Comparison of ENCODE assay signal across 1 cellular context in genomic region chr3:42979044-42979962, GRCh38.
TF ChIP-seq lines count a peak whose summit lies in the region.

GASK1A (plus strand) TSS chr3:42979311; CDS start chr3:42979643, 332 bp downstream.

TF ChIP-seq in GM23338, 12 proteins besides CTCF, POLR2A, EP300 and RAD21 (continued from another document):
- TF ChIP-seq, protein P1, sequence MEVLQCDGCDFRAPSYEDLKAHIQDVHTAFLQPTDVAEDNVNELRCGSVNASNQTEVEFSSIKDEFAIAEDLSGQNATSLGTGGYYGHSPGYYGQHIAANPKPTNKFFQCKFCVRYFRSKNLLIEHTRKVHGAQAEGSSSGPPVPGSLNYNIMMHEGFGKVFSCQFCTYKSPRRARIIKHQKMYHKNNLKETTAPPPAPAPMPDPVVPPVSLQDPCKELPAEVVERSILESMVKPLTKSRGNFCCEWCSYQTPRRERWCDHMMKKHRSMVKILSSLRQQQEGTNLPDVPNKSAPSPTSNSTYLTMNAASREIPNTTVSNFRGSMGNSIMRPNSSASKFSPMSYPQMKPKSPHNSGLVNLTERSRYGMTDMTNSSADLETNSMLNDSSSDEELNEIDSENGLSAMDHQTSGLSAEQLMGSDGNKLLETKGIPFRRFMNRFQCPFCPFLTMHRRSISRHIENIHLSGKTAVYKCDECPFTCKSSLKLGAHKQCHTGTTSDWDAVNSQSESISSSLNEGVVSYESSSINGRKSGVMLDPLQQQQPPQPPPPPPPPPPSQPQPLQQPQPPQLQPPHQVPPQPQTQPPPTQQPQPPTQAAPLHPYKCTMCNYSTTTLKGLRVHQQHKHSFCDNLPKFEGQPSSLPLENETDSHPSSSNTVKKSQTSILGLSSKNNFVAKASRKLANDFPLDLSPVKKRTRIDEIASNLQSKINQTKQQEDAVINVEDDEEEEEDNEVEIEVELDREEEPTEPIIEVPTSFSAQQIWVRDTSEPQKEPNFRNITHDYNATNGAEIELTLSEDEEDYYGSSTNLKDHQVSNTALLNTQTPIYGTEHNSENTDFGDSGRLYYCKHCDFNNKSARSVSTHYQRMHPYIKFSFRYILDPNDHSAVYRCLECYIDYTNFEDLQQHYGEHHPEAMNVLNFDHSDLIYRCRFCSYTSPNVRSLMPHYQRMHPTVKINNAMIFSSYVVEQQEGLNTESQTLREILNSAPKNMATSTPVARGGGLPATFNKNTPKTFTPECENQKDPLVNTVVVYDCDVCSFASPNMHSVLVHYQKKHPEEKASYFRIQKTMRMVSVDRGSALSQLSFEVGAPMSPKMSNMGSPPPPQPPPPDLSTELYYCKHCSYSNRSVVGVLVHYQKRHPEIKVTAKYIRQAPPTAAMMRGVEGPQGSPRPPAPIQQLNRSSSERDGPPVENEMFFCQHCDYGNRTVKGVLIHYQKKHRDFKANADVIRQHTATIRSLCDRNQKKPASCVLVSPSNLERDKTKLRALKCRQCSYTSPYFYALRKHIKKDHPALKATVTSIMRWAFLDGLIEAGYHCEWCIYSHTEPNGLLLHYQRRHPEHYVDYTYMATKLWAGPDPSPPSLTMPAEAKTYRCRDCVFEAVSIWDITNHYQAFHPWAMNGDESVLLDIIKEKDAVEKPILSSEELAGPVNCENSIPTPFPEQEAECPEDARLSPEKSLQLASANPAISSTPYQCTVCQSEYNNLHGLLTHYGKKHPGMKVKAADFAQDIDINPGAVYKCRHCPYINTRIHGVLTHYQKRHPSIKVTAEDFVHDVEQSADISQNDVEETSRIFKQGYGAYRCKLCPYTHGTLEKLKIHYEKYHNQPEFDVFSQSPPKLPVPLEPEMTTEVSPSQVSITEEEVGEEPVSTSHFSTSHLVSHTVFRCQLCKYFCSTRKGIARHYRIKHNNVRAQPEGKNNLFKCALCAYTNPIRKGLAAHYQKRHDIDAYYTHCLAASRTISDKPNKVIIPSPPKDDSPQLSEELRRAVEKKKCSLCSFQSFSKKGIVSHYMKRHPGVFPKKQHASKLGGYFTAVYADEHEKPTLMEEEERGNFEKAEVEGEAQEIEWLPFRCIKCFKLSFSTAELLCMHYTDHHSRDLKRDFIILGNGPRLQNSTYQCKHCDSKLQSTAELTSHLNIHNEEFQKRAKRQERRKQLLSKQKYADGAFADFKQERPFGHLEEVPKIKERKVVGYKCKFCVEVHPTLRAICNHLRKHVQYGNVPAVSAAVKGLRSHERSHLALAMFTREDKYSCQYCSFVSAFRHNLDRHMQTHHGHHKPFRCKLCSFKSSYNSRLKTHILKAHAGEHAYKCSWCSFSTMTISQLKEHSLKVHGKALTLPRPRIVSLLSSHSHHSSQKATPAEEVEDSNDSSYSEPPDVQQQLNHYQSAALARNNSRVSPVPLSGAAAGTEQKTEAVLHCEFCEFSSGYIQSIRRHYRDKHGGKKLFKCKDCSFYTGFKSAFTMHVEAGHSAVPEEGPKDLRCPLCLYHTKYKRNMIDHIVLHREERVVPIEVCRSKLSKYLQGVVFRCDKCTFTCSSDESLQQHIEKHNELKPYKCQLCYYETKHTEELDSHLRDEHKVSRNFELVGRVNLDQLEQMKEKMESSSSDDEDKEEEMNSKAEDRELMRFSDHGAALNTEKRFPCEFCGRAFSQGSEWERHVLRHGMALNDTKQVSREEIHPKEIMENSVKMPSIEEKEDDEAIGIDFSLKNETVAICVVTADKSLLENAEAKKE (CRISPR knock-in tag; IDR thresholded peaks at IDR 0.05), result peak; percentile 70; the same call in 1 of the 2 replicates
- no peak for TF ChIP-seq NANOG (IDR thresholded peaks at IDR 0.05; ENCODE audit: borderline replicate concordance)
- no peak for TF ChIP-seq STAT1 (IDR thresholded peaks at IDR 0.05; ENCODE audit: unreplicated experiment)
- no peak for TF ChIP-seq CREB1 (CRISPR knock-in tag; IDR thresholded peaks at IDR 0.05; ENCODE audit: low read depth)
- no peak for TF ChIP-seq JUNB (IDR thresholded peaks at IDR 0.05; ENCODE audit: unreplicated experiment)
- peak; percentile 55 for TF ChIP-seq POLR2AphosphoS5 (IDR thresholded peaks at IDR 0.05; ENCODE audit: low read depth)
- no peak for TF ChIP-seq ZNF331 (CRISPR knock-in tag; IDR thresholded peaks at IDR 0.05; ENCODE audit: low read depth)
- TF ChIP-seq EZH2 (IDR thresholded peaks at IDR 0.05; ENCODE audit: low read depth, unreplicated experiment), result peak; percentile 7
- TF ChIP-seq EZH2phosphoT487 (IDR thresholded peaks at IDR 0.05; ENCODE audit: unreplicated experiment), result no peak
- TF ChIP-seq, protein P2, sequence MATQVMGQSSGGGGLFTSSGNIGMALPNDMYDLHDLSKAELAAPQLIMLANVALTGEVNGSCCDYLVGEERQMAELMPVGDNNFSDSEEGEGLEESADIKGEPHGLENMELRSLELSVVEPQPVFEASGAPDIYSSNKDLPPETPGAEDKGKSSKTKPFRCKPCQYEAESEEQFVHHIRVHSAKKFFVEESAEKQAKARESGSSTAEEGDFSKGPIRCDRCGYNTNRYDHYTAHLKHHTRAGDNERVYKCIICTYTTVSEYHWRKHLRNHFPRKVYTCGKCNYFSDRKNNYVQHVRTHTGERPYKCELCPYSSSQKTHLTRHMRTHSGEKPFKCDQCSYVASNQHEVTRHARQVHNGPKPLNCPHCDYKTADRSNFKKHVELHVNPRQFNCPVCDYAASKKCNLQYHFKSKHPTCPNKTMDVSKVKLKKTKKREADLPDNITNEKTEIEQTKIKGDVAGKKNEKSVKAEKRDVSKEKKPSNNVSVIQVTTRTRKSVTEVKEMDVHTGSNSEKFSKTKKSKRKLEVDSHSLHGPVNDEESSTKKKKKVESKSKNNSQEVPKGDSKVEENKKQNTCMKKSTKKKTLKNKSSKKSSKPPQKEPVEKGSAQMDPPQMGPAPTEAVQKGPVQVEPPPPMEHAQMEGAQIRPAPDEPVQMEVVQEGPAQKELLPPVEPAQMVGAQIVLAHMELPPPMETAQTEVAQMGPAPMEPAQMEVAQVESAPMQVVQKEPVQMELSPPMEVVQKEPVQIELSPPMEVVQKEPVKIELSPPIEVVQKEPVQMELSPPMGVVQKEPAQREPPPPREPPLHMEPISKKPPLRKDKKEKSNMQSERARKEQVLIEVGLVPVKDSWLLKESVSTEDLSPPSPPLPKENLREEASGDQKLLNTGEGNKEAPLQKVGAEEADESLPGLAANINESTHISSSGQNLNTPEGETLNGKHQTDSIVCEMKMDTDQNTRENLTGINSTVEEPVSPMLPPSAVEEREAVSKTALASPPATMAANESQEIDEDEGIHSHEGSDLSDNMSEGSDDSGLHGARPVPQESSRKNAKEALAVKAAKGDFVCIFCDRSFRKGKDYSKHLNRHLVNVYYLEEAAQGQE (IDR thresholded peaks at IDR 0.05; ENCODE audit: unreplicated experiment), result no peak
- peak; percentile 40; the same call in 1 of the 2 replicates for TF ChIP-seq ZNF114 (CRISPR knock-in tag; IDR thresholded peaks at IDR 0.05)
